19 cellular contexts compared by ENCODE assay signal in genomic region chr4:9406491-9406890, GRCh38. TPM values are rescaled to one million over a fixed set of nuclear protein-coding genes. Genes with fewer than 3 reads are reported as not detected.
"Had no signal": no experiment of that assay in that cellular context is flagged by ENCODE, and none has a peak within 500 bp of the region (broad histone marks: within the 10 kb centered on the region; RNA-seq: fewer than 3 reads in every experiment).

No MANE protein-coding gene starts in this region.

RNA-seq across cellular contexts. Expression of gene DEFB131A, which starts 37.7 kb away (rescaled TPM):
- total RNA-seq: activated naive CD4-positive, alpha-beta T cell treated with anti-CD3 and anti-CD28 coated beads for 36 hours; activated naive CD4-positive, alpha-beta T cell treated with anti-CD3 and anti-CD28 coated beads, Interleukin-2, amount 50 U/mL, for 72 hours; activated naive CD8-positive, alpha-beta T cell treated with anti-CD3 and anti-CD28 coated beads for 36 hours; activated naive CD8-positive, alpha-beta T cell treated with anti-CD3 and anti-CD28 coated beads, Interleukin-2, amount 10 ng/mL, durations not matched to agents 7 days and 5 days; activated T-cell treated with anti-CD3 and anti-CD28 coated beads, Interleukin-2, amount 50 U/mL, for 4 hours; activated T-cell treated with anti-CD3 and anti-CD28 coated beads, Interleukin-2, amount 50 U/mL, for 72 hours; activated T-helper 1 cell treated with anti-CD3 and anti-CD28 coated beads, Interleukin-12 subunit alpha, Interleukin-12 subunit beta, Interleukin-2, Interleukin-4 antibody, amounts not matched to agents 30 ng/mL and 10 ng/mL and 1 ng/mL, durations not matched to agents 14 hours and 24 hours and 36 hours; activated T-helper 17 cell treated with anti-CD3 and anti-CD28 coated beads, Interleukin-2, amount 50 U/mL, for 72 hours; activated T-helper 2 cell treated with anti-CD3 and anti-CD28 coated beads, Interferon-gamma antibody, Interleukin-2, Interleukin-4, amounts not matched to agents 10 μg/mL and 5 μg/mL and 100 μg/mL, durations not matched to agents 14 hours and 24 hours and 36 hours; adrenal gland; aorta; ascending aorta; astrocyte; body of pancreas; breast epithelium; bronchial epithelial cell; cardiac muscle cell; cardiac septum had no signal
- polyA plus RNA-seq: adipose tissue, adrenal gland, aorta, cardiac muscle cell had no signal

RNA-seq across cellular contexts. Expression of gene USP17L30, which starts 43.6 kb away (rescaled TPM):
- total RNA-seq: activated naive CD4-positive, alpha-beta T cell treated with anti-CD3 and anti-CD28 coated beads for 36 hours; activated naive CD4-positive, alpha-beta T cell treated with anti-CD3 and anti-CD28 coated beads, Interleukin-2, amount 50 U/mL, for 72 hours; activated naive CD8-positive, alpha-beta T cell treated with anti-CD3 and anti-CD28 coated beads for 36 hours; activated naive CD8-positive, alpha-beta T cell treated with anti-CD3 and anti-CD28 coated beads, Interleukin-2, amount 10 ng/mL, durations not matched to agents 7 days and 5 days; activated T-cell treated with anti-CD3 and anti-CD28 coated beads, Interleukin-2, amount 50 U/mL, for 4 hours; activated T-cell treated with anti-CD3 and anti-CD28 coated beads, Interleukin-2, amount 50 U/mL, for 72 hours; activated T-helper 1 cell treated with anti-CD3 and anti-CD28 coated beads, Interleukin-12 subunit alpha, Interleukin-12 subunit beta, Interleukin-2, Interleukin-4 antibody, amounts not matched to agents 30 ng/mL and 10 ng/mL and 1 ng/mL, durations not matched to agents 14 hours and 24 hours and 36 hours; activated T-helper 17 cell treated with anti-CD3 and anti-CD28 coated beads, Interleukin-2, amount 50 U/mL, for 72 hours; activated T-helper 2 cell treated with anti-CD3 and anti-CD28 coated beads, Interferon-gamma antibody, Interleukin-2, Interleukin-4, amounts not matched to agents 10 μg/mL and 5 μg/mL and 100 μg/mL, durations not matched to agents 14 hours and 24 hours and 36 hours; adrenal gland; aorta; ascending aorta; astrocyte; body of pancreas; breast epithelium; bronchial epithelial cell; cardiac muscle cell; cardiac septum had no signal
- polyA plus RNA-seq: adipose tissue, adrenal gland, aorta, cardiac muscle cell had no signal

RNA-seq across cellular contexts. Expression of gene USP17L29, which starts 53.1 kb away (rescaled TPM):
- total RNA-seq: activated naive CD4-positive, alpha-beta T cell treated with anti-CD3 and anti-CD28 coated beads for 36 hours; activated naive CD4-positive, alpha-beta T cell treated with anti-CD3 and anti-CD28 coated beads, Interleukin-2, amount 50 U/mL, for 72 hours; activated naive CD8-positive, alpha-beta T cell treated with anti-CD3 and anti-CD28 coated beads for 36 hours; activated naive CD8-positive, alpha-beta T cell treated with anti-CD3 and anti-CD28 coated beads, Interleukin-2, amount 10 ng/mL, durations not matched to agents 7 days and 5 days; activated T-cell treated with anti-CD3 and anti-CD28 coated beads, Interleukin-2, amount 50 U/mL, for 4 hours; activated T-cell treated with anti-CD3 and anti-CD28 coated beads, Interleukin-2, amount 50 U/mL, for 72 hours; activated T-helper 1 cell treated with anti-CD3 and anti-CD28 coated beads, Interleukin-12 subunit alpha, Interleukin-12 subunit beta, Interleukin-2, Interleukin-4 antibody, amounts not matched to agents 30 ng/mL and 10 ng/mL and 1 ng/mL, durations not matched to agents 14 hours and 24 hours and 36 hours; activated T-helper 17 cell treated with anti-CD3 and anti-CD28 coated beads, Interleukin-2, amount 50 U/mL, for 72 hours; activated T-helper 2 cell treated with anti-CD3 and anti-CD28 coated beads, Interferon-gamma antibody, Interleukin-2, Interleukin-4, amounts not matched to agents 10 μg/mL and 5 μg/mL and 100 μg/mL, durations not matched to agents 14 hours and 24 hours and 36 hours; adrenal gland; aorta; ascending aorta; astrocyte; body of pancreas; breast epithelium; bronchial epithelial cell; cardiac muscle cell; cardiac septum had no signal
- polyA plus RNA-seq: adipose tissue, adrenal gland, aorta, cardiac muscle cell had no signal

RNA-seq across cellular contexts. Expression of gene USP17L28, which starts 57.8 kb away (rescaled TPM):
- total RNA-seq: activated naive CD4-positive, alpha-beta T cell treated with anti-CD3 and anti-CD28 coated beads for 36 hours; activated naive CD4-positive, alpha-beta T cell treated with anti-CD3 and anti-CD28 coated beads, Interleukin-2, amount 50 U/mL, for 72 hours; activated naive CD8-positive, alpha-beta T cell treated with anti-CD3 and anti-CD28 coated beads for 36 hours; activated naive CD8-positive, alpha-beta T cell treated with anti-CD3 and anti-CD28 coated beads, Interleukin-2, amount 10 ng/mL, durations not matched to agents 7 days and 5 days; activated T-cell treated with anti-CD3 and anti-CD28 coated beads, Interleukin-2, amount 50 U/mL, for 4 hours; activated T-cell treated with anti-CD3 and anti-CD28 coated beads, Interleukin-2, amount 50 U/mL, for 72 hours; activated T-helper 1 cell treated with anti-CD3 and anti-CD28 coated beads, Interleukin-12 subunit alpha, Interleukin-12 subunit beta, Interleukin-2, Interleukin-4 antibody, amounts not matched to agents 30 ng/mL and 10 ng/mL and 1 ng/mL, durations not matched to agents 14 hours and 24 hours and 36 hours; activated T-helper 17 cell treated with anti-CD3 and anti-CD28 coated beads, Interleukin-2, amount 50 U/mL, for 72 hours; activated T-helper 2 cell treated with anti-CD3 and anti-CD28 coated beads, Interferon-gamma antibody, Interleukin-2, Interleukin-4, amounts not matched to agents 10 μg/mL and 5 μg/mL and 100 μg/mL, durations not matched to agents 14 hours and 24 hours and 36 hours; adrenal gland; aorta; ascending aorta; astrocyte; body of pancreas; breast epithelium; bronchial epithelial cell; cardiac muscle cell; cardiac septum had no signal
- polyA plus RNA-seq: adipose tissue, adrenal gland, aorta, cardiac muscle cell had no signal
